Comparison of ENCODE assay signal across 1 cellular context in genomic region chr1:185561629-185562028, GRCh38.
TF ChIP-seq lines count a peak whose summit lies in the region.

No MANE protein-coding gene starts in this region.

TF ChIP-seq in IMR-90, 13 proteins besides CTCF, POLR2A, EP300 and RAD21 (continued from another document):
- no peak for TF ChIP-seq SMC3 (IDR thresholded peaks at IDR 0.05; ENCODE audit: low read depth, low read length)
- TF ChIP-seq RCOR1 (IDR thresholded peaks at IDR 0.05; ENCODE audit: insufficient replicate concordance, low read length), result no peak
- no peak for TF ChIP-seq NFE2L2 (IDR thresholded peaks at IDR 0.05; ENCODE audit: low read depth, low read length)
